ENCODE assay signal across 12 cellular contexts in the genomic region with DNA sequence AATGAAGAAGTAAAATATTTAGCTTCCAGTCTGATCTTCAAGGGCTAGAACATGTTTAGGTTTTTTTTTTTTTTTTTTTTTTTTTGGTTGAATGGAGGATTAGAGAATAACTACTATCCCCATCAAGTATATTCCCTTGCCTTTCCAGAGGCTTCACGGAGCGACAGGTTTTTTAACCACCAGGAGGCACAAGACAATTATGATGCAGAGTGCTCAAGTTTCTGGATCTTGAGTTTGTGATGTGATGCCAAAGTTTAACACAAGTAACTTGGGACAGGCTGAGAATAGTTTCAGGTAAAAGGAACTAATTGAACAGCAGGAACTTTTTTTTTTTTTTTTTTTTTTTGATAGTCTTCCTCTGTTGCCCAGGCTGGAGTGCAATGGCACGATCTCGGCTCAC. TPM values are rescaled to one million over a fixed set of nuclear protein-coding genes. Genes with fewer than 3 reads are reported as not detected.
A peak's percentile ranks its signal among the peaks of the same experiment; 100 is the strongest.
DNase-seq lines count a peak whose midpoint lies in the region; ATAC-seq lines count a peak whose summit lies in the region.
"Had no signal": no experiment of that assay in that cellular context is flagged by ENCODE, and none has a peak within 500 bp of the region (broad histone marks: within the 10 kb centered on the region; RNA-seq: fewer than 3 reads in every experiment).

No MANE protein-coding gene starts in this region.

- peak overlapping the region in 1 of 4 donors; percentile 21 for H3K4me3 Mint-ChIP-seq in CD4-positive, CD25-positive, alpha-beta regulatory T cell
- H3K4me3 Mint-ChIP-seq in naive thymus-derived CD8-positive, alpha-beta T cell, result no peak overlapping the region
- H3K4me3 Mint-ChIP-seq in activated CD4-positive, alpha-beta T cell treated with anti-CD3 and anti-CD28 coated beads for 36 hours, result no peak overlapping the region
- H3K4me3 Mint-ChIP-seq: activated CD8-positive, alpha-beta T cell treated with anti-CD3 and anti-CD28 coated beads, Interleukin-2, amount 10 ng/mL, durations not matched to agents 7 days and 5 days had no signal

- no peaks in the 10 kb centered on the region for H3K4me1 ChIP-seq in CD4-positive, CD25-positive, alpha-beta regulatory T cell (ENCODE audit: control insufficient read depth, insufficient read depth, low read length, poor library complexity, severe bottlenecking)

- POLR2A ChIA-PET in naive thymus-derived CD8-positive, alpha-beta T cell (lab: Charles Lee), result interaction anchor here (0.6 to 1.5 kb wide), 10 partner anchors 13 to 158 kb away, joined by 3 to 8 read pairs (median 4); partner anchors contain the start of gene SEPTIN11
- POLR2A ChIA-PET in activated CD4-positive, alpha-beta T cell treated with anti-CD3 and anti-CD28 coated beads for 36 hours (lab: Charles Lee), result interaction anchor here (0.6 kb wide), 1 partner anchor 255 kb away, joined by 3 read pairs; no protein-coding TSS in a partner anchor

- no peak for DNase-seq in CD4-positive, CD25-positive, alpha-beta regulatory T cell
- peak; percentile 24 to 32 for DNase-seq in Kasumi-1 (lab: John Stamatoyannopoulos, UW)
- DNase-seq in cerebellar cortex (ENCODE audit: low spot score), result peak; percentile 37
- no peak for DNase-seq in naive thymus-derived CD8-positive, alpha-beta T cell
- no peak for DNase-seq in hippocampal formation (lab: John Stamatoyannopoulos, UW)
- DNase-seq in islet precursor cell, result no peak
- DNase-seq in activated CD4-positive, alpha-beta T cell treated with anti-CD3 and anti-CD28 coated beads for 36 hours, result no peak
- no peak for DNase-seq in central memory CD4-positive, alpha-beta T cell
- DNase-seq: activated CD8-positive, alpha-beta T cell treated with anti-CD3 and anti-CD28 coated beads, Interleukin-2, amount 10 ng/mL, durations not matched to agents 7 days and 5 days; esophagus squamous epithelium; NCI-H446 had no signal

- H3K9me3 Mint-ChIP-seq in CD4-positive, CD25-positive, alpha-beta regulatory T cell, result no peaks in the 10 kb centered on the region
- H3K9me3 Mint-ChIP-seq in naive thymus-derived CD8-positive, alpha-beta T cell, result no peaks in the 10 kb centered on the region
- no peaks in the 10 kb centered on the region for H3K9me3 Mint-ChIP-seq in activated CD4-positive, alpha-beta T cell treated with anti-CD3 and anti-CD28 coated beads for 36 hours (ENCODE audit: low read depth)

- no peak overlapping the region for H3K4me3 ChIP-seq in CD4-positive, CD25-positive, alpha-beta regulatory T cell (ENCODE audit: low read depth, low read length)
- H3K4me3 ChIP-seq: esophagus squamous epithelium had no signal

- peaks cover 11% of the 10 kb centered on the region for H3K36me3 Mint-ChIP-seq in CD4-positive, CD25-positive, alpha-beta regulatory T cell
- peaks cover 0 to 42% (median 4%) of the 10 kb centered on the region in 3 donors for H3K36me3 Mint-ChIP-seq in naive thymus-derived CD8-positive, alpha-beta T cell
- H3K36me3 Mint-ChIP-seq in activated CD4-positive, alpha-beta T cell treated with anti-CD3 and anti-CD28 coated beads for 36 hours (ENCODE audit: low read depth), result peaks cover 27% of the 10 kb centered on the region

- no peaks in the 10 kb centered on the region for H3K27me3 ChIP-seq in CD4-positive, CD25-positive, alpha-beta regulatory T cell (ENCODE audit: control insufficient read depth, insufficient read depth, low read length)
- H3K27me3 ChIP-seq: esophagus squamous epithelium had no signal

- peaks cover 36% of the 10 kb centered on the region for H3K36me3 ChIP-seq in CD4-positive, CD25-positive, alpha-beta regulatory T cell (ENCODE audit: control insufficient read depth, insufficient read depth, low read length)

- H3K4me1 Mint-ChIP-seq in CD4-positive, CD25-positive, alpha-beta regulatory T cell, result peaks cover 10 to 19% (median 17%) of the 10 kb centered on the region in 4 donors
- peaks cover 8 to 22% (median 15%) of the 10 kb centered on the region in 4 donors for H3K4me1 Mint-ChIP-seq in naive thymus-derived CD8-positive, alpha-beta T cell
- H3K4me1 Mint-ChIP-seq in activated CD4-positive, alpha-beta T cell treated with anti-CD3 and anti-CD28 coated beads for 36 hours, result peaks cover 11% of the 10 kb centered on the region

- peak overlapping the region in 2 of 3 donors; percentile 62 to 75 for H3K27ac Mint-ChIP-seq in CD4-positive, CD25-positive, alpha-beta regulatory T cell
- peak overlapping the region in 8 of 10 donors; percentile 5 to 89 (median 60) for H3K27ac Mint-ChIP-seq in naive thymus-derived CD8-positive, alpha-beta T cell
- H3K27ac Mint-ChIP-seq in activated CD4-positive, alpha-beta T cell treated with anti-CD3 and anti-CD28 coated beads for 36 hours, result no peak overlapping the region
- H3K27ac Mint-ChIP-seq: activated CD8-positive, alpha-beta T cell treated with anti-CD3 and anti-CD28 coated beads, Interleukin-2, amount 10 ng/mL, durations not matched to agents 7 days and 5 days had no signal

- intact Hi-C loops in activated CD4-positive, alpha-beta T cell treated with anti-CD3 and anti-CD28 coated beads for 36 hours (cut with DNase I, micrococcal nuclease), result loop anchor here in 1 of 2 experiments (2.0 kb wide), 1 partner anchor 535 kb away; no protein-coding TSS in a partner anchor

- H3K9me3 ChIP-seq in CD4-positive, CD25-positive, alpha-beta regulatory T cell (ENCODE audit: control insufficient read depth in 2 of 2, low read length in 2 of 2), result no peaks in the 10 kb centered on the region
- H3K9me3 ChIP-seq: esophagus squamous epithelium had no signal

- ATAC-seq in CD4-positive, CD25-positive, alpha-beta regulatory T cell (ENCODE audit: low read depth in 2 of 2), result no peak
- no peak for ATAC-seq in naive thymus-derived CD8-positive, alpha-beta T cell
- ATAC-seq in activated CD4-positive, alpha-beta T cell treated with anti-CD3 and anti-CD28 coated beads for 36 hours, result no peak
- ATAC-seq: sciatic nerve had no signal

- H3K27me3 Mint-ChIP-seq in CD4-positive, CD25-positive, alpha-beta regulatory T cell, result no peaks in the 10 kb centered on the region
- H3K27me3 Mint-ChIP-seq in naive thymus-derived CD8-positive, alpha-beta T cell, result no peaks in the 10 kb centered on the region
- H3K27me3 Mint-ChIP-seq in activated CD4-positive, alpha-beta T cell treated with anti-CD3 and anti-CD28 coated beads for 36 hours, result no peaks in the 10 kb centered on the region

- CTCF ChIA-PET in activated CD4-positive, alpha-beta T cell treated with anti-CD3 and anti-CD28 coated beads for 36 hours (lab: Charles Lee), result interaction anchor here (0.6 to 5.9 kb wide), 31 partner anchors 8 to 614 kb away, joined by 3 to 52 read pairs (median 3); partner anchors contain the start of gene SEPTIN11

- H3K27ac ChIP-seq in CD4-positive, CD25-positive, alpha-beta regulatory T cell (ENCODE audit: insufficient read depth, low read length, poor library complexity, severe bottlenecking), result no peak overlapping the region
- H3K27ac ChIP-seq: esophagus squamous epithelium had no signal

RNA-seq across cellular contexts. Expression of gene CCNI, which starts 30.3 kb away (rescaled TPM):
- total RNA-seq in CD4-positive, CD25-positive, alpha-beta regulatory T cell, result 359 TPM
- polyA plus RNA-seq in CD4-positive, CD25-positive, alpha-beta regulatory T cell, result 100 to 1,000 TPM; 400 to 431 (median 408) TPM
- 100 to 1,000 TPM; 309 to 315 TPM for total RNA-seq in naive thymus-derived CD8-positive, alpha-beta T cell
- 100 to 1,000 TPM; 304 to 350 (median 348) TPM for polyA plus RNA-seq in naive thymus-derived CD8-positive, alpha-beta T cell
- total RNA-seq in activated CD4-positive, alpha-beta T cell treated with anti-CD3 and anti-CD28 coated beads for 36 hours, result 100 to 1,000 TPM; 226 to 230 TPM

Comparison
In these comparisons a context has a peak if more than half of its experiments do, and no peak if none do; other contexts are left out.
1. DNase-seq: peak in Kasumi-1 (2 of 2) and cerebellar cortex (single experiment); none in CD4-positive, CD25-positive, alpha-beta regulatory T cell (0 of 3), naive thymus-derived CD8-positive, alpha-beta T cell (0 of 10), hippocampal formation (0 of 2), islet precursor cell (single experiment), activated CD4-positive, alpha-beta T cell treated with anti-CD3 and anti-CD28 coated beads for 36 hours (single experiment) and central memory CD4-positive, alpha-beta T cell (single experiment).